ENCODE assay signal across 13 cellular contexts in the genomic region with DNA sequence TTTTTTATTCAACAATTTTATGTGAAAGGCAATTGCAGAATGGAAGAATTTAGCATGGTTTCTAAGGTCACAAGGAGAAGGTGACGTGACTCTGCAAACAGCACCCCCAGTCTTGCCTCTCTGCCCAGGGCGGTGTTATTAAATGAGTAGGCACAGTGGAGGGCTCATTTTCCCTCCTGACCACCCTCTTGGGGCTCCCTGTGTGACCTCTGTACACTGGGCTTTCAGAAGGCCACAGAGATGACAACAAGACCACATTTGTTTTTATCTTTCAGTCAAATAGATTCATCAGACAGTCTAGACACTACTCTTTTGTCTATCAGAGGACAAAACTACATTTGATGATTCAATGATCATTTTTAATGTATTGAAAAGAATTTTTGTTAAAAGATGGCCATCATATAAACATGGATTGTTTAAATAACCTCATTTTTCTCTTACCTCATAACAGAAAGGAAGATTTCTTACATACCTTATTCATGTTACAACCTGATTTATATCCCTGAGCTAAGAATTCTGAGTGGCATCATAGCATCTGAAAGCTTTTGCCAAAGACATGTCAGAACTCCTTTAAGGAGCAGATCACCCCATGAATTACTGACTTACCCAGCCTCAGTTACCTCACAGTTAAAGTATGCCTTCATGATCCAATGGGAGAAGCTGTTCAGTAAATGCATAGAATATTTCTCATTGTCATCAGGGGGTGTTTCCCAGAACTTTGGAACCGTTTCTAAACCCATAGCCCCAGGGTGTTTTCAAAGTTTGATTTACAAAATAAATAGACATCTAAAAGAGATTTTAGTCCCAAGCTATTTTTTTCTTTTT.
DNase-seq lines count a peak whose midpoint lies in the region; ATAC-seq, FAIRE-seq and TF ChIP-seq lines count a peak whose summit lies in the region.
"Had no signal": no experiment of that assay in that cellular context is flagged by ENCODE, and none has a peak within 500 bp of the region (broad histone marks: within the 10 kb centered on the region; RNA-seq: fewer than 3 reads in every experiment).

No MANE protein-coding gene starts in this region.

- no peak overlapping the region for H2AFZ ChIP-seq in osteoblast (ENCODE audit: low read length)

- H3K27ac ChIP-seq in osteoblast (ENCODE audit: low read depth, low read length), result no peak overlapping the region
- H3K27ac ChIP-seq: KMS-11 had no signal

- H3K4me1 ChIP-seq in osteoblast (ENCODE audit: insufficient read depth, low read length), result peaks cover 32% of the 10 kb centered on the region
- H3K4me1 ChIP-seq: stomach had no signal

- H3K36me3 ChIP-seq in osteoblast (ENCODE audit: insufficient read depth, low read length), result no peaks in the 10 kb centered on the region
- H3K36me3 ChIP-seq: stomach had no signal

- no peak for DNase-seq in GM12891 (ENCODE audit: insufficient read length, low spot score)
- peak; percentile 93 for DNase-seq in amniotic epithelial cell (ENCODE audit: low read depth)
- peak; percentile 91 for DNase-seq in globus pallidus (ENCODE audit: low spot score)
- no peak for DNase-seq in osteoblast (ENCODE audit: insufficient read length, low spot score, missing footprints)
- no peak for DNase-seq in NCI-H146 (lab: John Stamatoyannopoulos, UW)
- DNase-seq: activated CD8-positive, alpha-beta T cell treated with anti-CD3 and anti-CD28 coated beads, Interleukin-2, amount 10 ng/mL, durations not matched to agents 7 days and 5 days; glutamatergic neuron; NCI-H187 treated with DMSO at 0.1 percent for 48 hours; stomach had no signal

- no peak for TF ChIP-seq CTCF in osteoblast (IDR thresholded peaks at IDR 0.05; ENCODE audit: extremely low read depth, low read depth, low read length)

- no peak for TF ChIP-seq POLR2A in GM12891 (IDR thresholded peaks at IDR 0.05; ENCODE audit: low read depth, low read length)

- no peaks in the 10 kb centered on the region for H3K79me2 ChIP-seq in osteoblast (ENCODE audit: insufficient read depth, low read length)

- no peaks in the 10 kb centered on the region for H3K27me3 ChIP-seq in osteoblast (ENCODE audit: insufficient read depth, low read length)
- H3K27me3 ChIP-seq: stomach had no signal

- H3K4me3 ChIP-seq in osteoblast (ENCODE audit: insufficient read depth, low read length), result no peak overlapping the region
- H3K4me3 ChIP-seq: stomach had no signal

- H4K20me1 ChIP-seq in osteoblast (ENCODE audit: insufficient read depth, low read length), result no peaks in the 10 kb centered on the region

- ATAC-seq in GM18868 (IDR thresholded peaks at IDR 0.05; ENCODE audit: unreplicated experiment) (no peak), HG02852 (IDR thresholded peaks at IDR 0.05; ENCODE audit: unreplicated experiment) (no peak), HG03039 (IDR thresholded peaks at IDR 0.05; ENCODE audit: unreplicated experiment) (no peak)
- ATAC-seq: activated CD8-positive, alpha-beta T cell treated with anti-CD3 and anti-CD28 coated beads, Interleukin-2, amount 10 ng/mL, durations not matched to agents 7 days and 5 days had no signal

- no peaks in the 10 kb centered on the region for H3K9me3 ChIP-seq in osteoblast (ENCODE audit: low read depth, low read length)
- H3K9me3 ChIP-seq: stomach had no signal

- FAIRE-seq in GM12891 (lab: Jason Lieb, UNC), result peak; percentile 31

- peak overlapping the region; percentile 72 for H3K4me2 ChIP-seq in osteoblast (ENCODE audit: insufficient read depth, low read length)
- H3K4me2 ChIP-seq: KMS-11 had no signal

TF ChIP-seq in GM12891, 5 proteins besides CTCF, POLR2A, EP300 and RAD21:
- TF ChIP-seq POLR2AphosphoS5 (IDR thresholded peaks at IDR 0.05; ENCODE audit: low read depth, low read length) (no peak), PAX5 (IDR thresholded peaks at IDR 0.05; ENCODE audit: insufficient read depth, low read length, severe bottlenecking) (no peak), POU2F2 (IDR thresholded peaks at IDR 0.05; ENCODE audit: low read depth, low read length) (no peak), SPI1 (IDR thresholded peaks at IDR 0.05; ENCODE audit: low read depth, low read length) (no peak), TAF1 (IDR thresholded peaks at IDR 0.05; ENCODE audit: low read depth, low read length) (no peak)

Comparison
In these comparisons a context has a peak if more than half of its experiments do, and no peak if none do; other contexts are left out.
1. DNase-seq: peak in amniotic epithelial cell (single experiment) and globus pallidus (single experiment); none in GM12891 (single experiment), osteoblast (single experiment) and NCI-H146 (single experiment).